30 cellular contexts compared by ENCODE assay signal in the genomic region with DNA sequence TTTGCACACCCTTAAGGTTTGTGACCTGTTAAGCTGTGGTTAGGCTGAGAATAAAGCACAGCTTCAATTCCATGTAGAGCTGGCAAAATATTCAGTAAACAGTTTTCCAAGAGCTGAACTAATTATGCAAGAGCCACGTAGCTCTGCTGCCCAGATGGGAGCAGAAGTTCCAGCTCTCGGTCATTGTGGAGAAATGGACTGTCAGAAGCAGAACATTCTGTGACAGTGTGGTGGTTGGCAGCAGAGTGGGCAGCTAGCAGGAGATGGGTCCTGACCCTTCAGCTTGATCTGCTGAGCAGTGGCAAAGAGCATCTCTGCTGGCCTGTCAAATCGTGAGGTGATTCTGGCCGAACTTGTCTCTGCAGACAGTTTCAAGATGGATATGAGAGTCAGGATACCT.
"Had no signal": no experiment of that assay in that cellular context is flagged by ENCODE, and none has a peak within 500 bp of the region (broad histone marks: within the 10 kb centered on the region; RNA-seq: fewer than 3 reads in every experiment).

No MANE protein-coding gene starts in this region.

- H3K9me3 ChIP-seq: adrenal gland, body of pancreas, breast epithelium, MG63, SJCRH30 had no signal

- ATAC-seq: activated CD4-positive, alpha-beta T cell treated with anti-CD3 and anti-CD28 coated beads for 36 hours; activated CD4-positive, CD25-positive, alpha-beta regulatory T cell treated with anti-CD3 and anti-CD28 coated beads, Interleukin-2, amount 50 U/mL, for 24 hours; activated naive CD4-positive, alpha-beta T cell treated with anti-CD3 and anti-CD28 coated beads, Interleukin-2, amount 50 U/mL, for 72 hours; activated T-cell treated with anti-CD3 and anti-CD28 coated beads, Interleukin-2, amount 50 U/mL, for 4 hours; body of pancreas; Panc1; WTC11 had no signal

- H3K4me1 ChIP-seq: adrenal gland, body of pancreas, breast epithelium, SJCRH30 had no signal

- H3K4me3 ChIP-seq: adrenal gland, body of pancreas, breast epithelium, MG63, SJCRH30, SK-N-MC had no signal

- H3K27ac ChIP-seq: adrenal gland, body of pancreas, breast epithelium, SJCRH30, SK-N-MC had no signal

- DNase-seq: activated CD4-positive, alpha-beta memory T cell treated with anti-CD3 and anti-CD28 coated beads for 36 hours; activated CD4-positive, alpha-beta T cell treated with anti-CD3 and anti-CD28 coated beads for 36 hours; activated CD4-positive, alpha-beta T cell treated with anti-CD3 and anti-CD28 coated beads, Interleukin-2, amount 50 U/mL, for 1 hour; activated CD8-positive, alpha-beta memory T cell treated with anti-CD3 and anti-CD28 coated beads, Interleukin-2, amount 50 U/mL, for 4 hours; activated gamma-delta T cell treated with Interleukin-2 at 50 U/mL for 16 hours; activated naive CD4-positive, alpha-beta T cell treated with anti-CD3 and anti-CD28 coated beads for 36 hours; activated T-cell treated with anti-CD3 and anti-CD28 coated beads for 4 hours; activated T-cell treated with anti-CD3 and anti-CD28 coated beads, Interleukin-2, amount 50 U/mL, for 4 hours; adrenal gland; body of pancreas; caudate nucleus; Kasumi-1; KG1; MG63; MV-4-11; NCI-H1092; NCI-H1436 treated with DMSO at 0.1 percent for 48 hours; NCI-H1694 treated with DMSO at 0.1 percent for 48 hours; NCI-H2029; NCI-H345; NCI-H524 treated with DMSO at 0.1 percent for 48 hours; SHP77; SJCRH30 had no signal

- H3K36me3 ChIP-seq: adrenal gland, breast epithelium, MG63, SJCRH30 had no signal

- FAIRE-seq: astrocyte had no signal

- H3K27me3 ChIP-seq: adrenal gland, body of pancreas, breast epithelium, SJCRH30 had no signal
